Comparison of ENCODE assay signal across 1 cellular context in the genomic region with DNA sequence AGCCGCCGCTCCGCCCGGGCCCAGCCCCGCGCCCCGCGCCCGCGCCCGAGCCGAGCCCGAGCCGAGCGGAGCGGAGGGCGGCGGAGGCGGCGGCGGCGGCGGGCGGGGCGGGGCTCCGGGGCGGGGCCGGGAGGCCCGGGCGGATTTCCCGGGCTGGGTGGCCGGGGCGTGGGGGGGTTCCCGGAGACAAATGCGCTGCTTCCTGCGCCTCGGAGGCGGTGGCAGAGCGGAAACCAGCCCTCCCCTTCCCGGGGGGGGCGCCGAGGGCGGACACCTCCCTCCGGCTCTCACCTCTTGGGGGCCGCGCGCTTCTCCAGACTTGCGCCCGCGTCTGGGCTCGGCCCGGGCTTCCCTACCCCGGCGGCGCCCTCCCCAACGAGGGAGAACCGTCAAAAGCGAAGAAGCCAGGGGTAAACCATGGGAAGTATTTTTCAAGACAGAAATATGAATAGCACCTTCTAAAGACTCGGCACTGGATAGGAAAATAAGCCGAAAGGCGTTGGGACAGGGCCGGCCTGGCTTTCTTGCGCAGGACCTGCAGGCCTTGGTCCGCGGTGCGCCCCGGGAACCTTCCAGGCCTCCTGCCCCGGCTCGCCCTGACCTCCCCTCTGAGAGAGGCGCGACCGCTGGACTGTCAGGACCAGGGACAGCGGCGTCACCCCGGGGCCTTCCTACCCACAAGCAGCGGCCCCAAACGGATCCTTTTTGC.
TF ChIP-seq lines count a peak whose summit lies in the region.

Gene MAPK11, minus strand, starts transcription at position 79 of the 709 bp plus-strand sequence. CDS start 88 bp downstream, outside the sequence.

TF ChIP-seq in HepG2, 621 proteins besides CTCF, POLR2A, EP300 and RAD21 (continued from another document and continues in another):
- TF ChIP-seq, protein P1, sequence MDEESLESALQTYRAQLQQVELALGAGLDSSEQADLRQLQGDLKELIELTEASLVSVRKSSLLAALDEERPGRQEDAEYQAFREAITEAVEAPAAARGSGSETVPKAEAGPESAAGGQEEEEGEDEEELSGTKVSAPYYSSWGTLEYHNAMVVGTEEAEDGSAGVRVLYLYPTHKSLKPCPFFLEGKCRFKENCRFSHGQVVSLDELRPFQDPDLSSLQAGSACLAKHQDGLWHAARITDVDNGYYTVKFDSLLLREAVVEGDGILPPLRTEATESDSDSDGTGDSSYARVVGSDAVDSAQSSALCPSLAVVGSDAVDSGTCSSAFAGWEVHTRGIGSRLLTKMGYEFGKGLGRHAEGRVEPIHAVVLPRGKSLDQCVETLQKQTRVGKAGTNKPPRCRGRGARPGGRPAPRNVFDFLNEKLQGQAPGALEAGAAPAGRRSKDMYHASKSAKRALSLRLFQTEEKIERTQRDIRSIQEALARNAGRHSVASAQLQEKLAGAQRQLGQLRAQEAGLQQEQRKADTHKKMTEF (CRISPR knock-in tag; IDR thresholded peaks at IDR 0.05) = peak; percentile 66; the same call in 1 of the 2 replicates
- peak; percentile 95 for TF ChIP-seq TSC22D2 (CRISPR knock-in tag; IDR thresholded peaks at IDR 0.05; ENCODE audit: borderline replicate concordance)
- TF ChIP-seq ZSCAN31 (CRISPR knock-in tag; IDR thresholded peaks at IDR 0.05; ENCODE audit: low read depth) = peak; percentile 1; the same call in 1 of the 2 replicates
- peak; percentile 90 for TF ChIP-seq SRY (CRISPR knock-in tag; IDR thresholded peaks at IDR 0.05)
- no peak for TF ChIP-seq ADNP (CRISPR knock-in tag; IDR thresholded peaks at IDR 0.05)
- TF ChIP-seq CHD2 (IDR thresholded peaks at IDR 0.05; ENCODE audit: low read depth, low read length) = no peak
- peak; percentile 46; the same call in 1 of the 2 replicates for TF ChIP-seq SNAPC2 (CRISPR knock-in tag; IDR thresholded peaks at IDR 0.05)
- TF ChIP-seq NFKBIZ (CRISPR knock-in tag; IDR thresholded peaks at IDR 0.05) = peak; percentile 87
- peak; percentile 84 for TF ChIP-seq ZNF20 (CRISPR knock-in tag; IDR thresholded peaks at IDR 0.05)
- TF ChIP-seq KAT7 (CRISPR knock-in tag; IDR thresholded peaks at IDR 0.05; ENCODE audit: borderline replicate concordance) = no peak
- TF ChIP-seq ZNF44 (CRISPR knock-in tag; IDR thresholded peaks at IDR 0.05) = peak; percentile 65; the same call in 1 of the 2 replicates
- TF ChIP-seq ZSCAN21 (CRISPR knock-in tag; IDR thresholded peaks at IDR 0.05; ENCODE audit: borderline replicate concordance) = peak; percentile 76
- TF ChIP-seq, protein P2, sequence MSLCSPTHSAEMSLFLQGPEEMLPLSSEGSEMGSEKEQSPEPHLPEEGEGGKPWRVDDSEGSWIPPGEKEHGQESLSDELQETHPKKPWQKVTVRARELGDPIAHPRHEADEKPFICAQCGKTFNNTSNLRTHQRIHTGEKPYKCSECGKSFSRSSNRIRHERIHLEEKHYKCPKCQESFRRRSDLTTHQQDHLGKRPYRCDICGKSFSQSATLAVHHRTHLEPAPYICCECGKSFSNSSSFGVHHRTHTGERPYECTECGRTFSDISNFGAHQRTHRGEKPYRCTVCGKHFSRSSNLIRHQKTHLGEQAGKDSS (CRISPR knock-in tag; IDR thresholded peaks at IDR 0.05; ENCODE audit: borderline replicate concordance, low read depth) = peak; percentile 56; the same call in 1 of the 2 replicates
- TF ChIP-seq NFE2L2 (IDR thresholded peaks at IDR 0.05; ENCODE audit: low read length) = no peak
- TF ChIP-seq IRF2 (CRISPR knock-in tag; IDR thresholded peaks at IDR 0.05) = peak; percentile 81
- peak; percentile 64; the same call in 1 of the 2 replicates for TF ChIP-seq PRDM15 (CRISPR knock-in tag; IDR thresholded peaks at IDR 0.05)
- peak; percentile 86 for TF ChIP-seq SALL1 (CRISPR knock-in tag; IDR thresholded peaks at IDR 0.05)
- TF ChIP-seq ZKSCAN1 (IDR thresholded peaks at IDR 0.05; ENCODE audit: low read length) = no peak
- TF ChIP-seq ZNF251 (CRISPR knock-in tag; IDR thresholded peaks at IDR 0.05) = no peak
- no peak for TF ChIP-seq ZNF784 (CRISPR knock-in tag; IDR thresholded peaks at IDR 0.05; ENCODE audit: borderline replicate concordance)
- TF ChIP-seq ZBTB21 (CRISPR knock-in tag; IDR thresholded peaks at IDR 0.05) = peak; percentile 30; the same call in 1 of the 2 replicates
- TF ChIP-seq ZNF564 (CRISPR knock-in tag; IDR thresholded peaks at IDR 0.05) = 0 out of 2 replicates have a peak, but pooled peaks have one; percentile 54
- no peak for TF ChIP-seq ZNF205 (CRISPR knock-in tag; IDR thresholded peaks at IDR 0.05)
- TF ChIP-seq NFIC (IDR thresholded peaks at IDR 0.05; ENCODE audit: low read length) = no peak
- 0 out of 2 replicates have a peak, but pooled peaks have one; percentile 36 for TF ChIP-seq SPEN (CRISPR knock-in tag; IDR thresholded peaks at IDR 0.05; ENCODE audit: low read depth)
- TF ChIP-seq RAD51 (IDR thresholded peaks at IDR 0.05; ENCODE audit: borderline replicate concordance) = no peak
- TF ChIP-seq, protein P3, sequence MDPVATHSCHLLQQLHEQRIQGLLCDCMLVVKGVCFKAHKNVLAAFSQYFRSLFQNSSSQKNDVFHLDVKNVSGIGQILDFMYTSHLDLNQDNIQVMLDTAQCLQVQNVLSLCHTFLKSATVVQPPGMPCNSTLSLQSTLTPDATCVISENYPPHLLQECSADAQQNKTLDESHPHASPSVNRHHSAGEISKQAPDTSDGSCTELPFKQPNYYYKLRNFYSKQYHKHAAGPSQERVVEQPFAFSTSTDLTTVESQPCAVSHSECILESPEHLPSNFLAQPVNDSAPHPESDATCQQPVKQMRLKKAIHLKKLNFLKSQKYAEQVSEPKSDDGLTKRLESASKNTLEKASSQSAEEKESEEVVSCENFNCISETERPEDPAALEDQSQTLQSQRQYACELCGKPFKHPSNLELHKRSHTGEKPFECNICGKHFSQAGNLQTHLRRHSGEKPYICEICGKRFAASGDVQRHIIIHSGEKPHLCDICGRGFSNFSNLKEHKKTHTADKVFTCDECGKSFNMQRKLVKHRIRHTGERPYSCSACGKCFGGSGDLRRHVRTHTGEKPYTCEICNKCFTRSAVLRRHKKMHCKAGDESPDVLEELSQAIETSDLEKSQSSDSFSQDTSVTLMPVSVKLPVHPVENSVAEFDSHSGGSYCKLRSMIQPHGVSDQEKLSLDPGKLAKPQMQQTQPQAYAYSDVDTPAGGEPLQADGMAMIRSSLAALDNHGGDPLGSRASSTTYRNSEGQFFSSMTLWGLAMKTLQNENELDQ (CRISPR knock-in tag; IDR thresholded peaks at IDR 0.05; ENCODE audit: borderline replicate concordance) = peak; percentile 75; the same call in 1 of the 2 replicates
- no peak; the same call in 1 of the 2 replicates for TF ChIP-seq NAIF1 (CRISPR knock-in tag; IDR thresholded peaks at IDR 0.05; ENCODE audit: borderline replicate concordance)
- TF ChIP-seq ZNF207 (IDR thresholded peaks at IDR 0.05; ENCODE audit: borderline replicate concordance) = no peak
- peak; percentile 35; the same call in 1 of the 2 replicates for TF ChIP-seq MYC (CRISPR knock-in tag; IDR thresholded peaks at IDR 0.05; ENCODE audit: borderline replicate concordance)
- TF ChIP-seq ZNF710 (CRISPR knock-in tag; IDR thresholded peaks at IDR 0.05; ENCODE audit: borderline replicate concordance) = 0 out of 2 replicates have a peak, but pooled peaks have one; percentile 60
- TF ChIP-seq, protein P4, sequence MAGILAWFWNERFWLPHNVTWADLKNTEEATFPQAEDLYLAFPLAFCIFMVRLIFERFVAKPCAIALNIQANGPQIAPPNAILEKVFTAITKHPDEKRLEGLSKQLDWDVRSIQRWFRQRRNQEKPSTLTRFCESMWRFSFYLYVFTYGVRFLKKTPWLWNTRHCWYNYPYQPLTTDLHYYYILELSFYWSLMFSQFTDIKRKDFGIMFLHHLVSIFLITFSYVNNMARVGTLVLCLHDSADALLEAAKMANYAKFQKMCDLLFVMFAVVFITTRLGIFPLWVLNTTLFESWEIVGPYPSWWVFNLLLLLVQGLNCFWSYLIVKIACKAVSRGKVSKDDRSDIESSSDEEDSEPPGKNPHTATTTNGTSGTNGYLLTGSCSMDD (CRISPR knock-in tag; IDR thresholded peaks at IDR 0.05) = no peak
- peak; percentile 63; the same call in 1 of the 2 replicates for TF ChIP-seq ZNF503 (CRISPR knock-in tag; IDR thresholded peaks at IDR 0.05)
- 0 out of 2 replicates have a peak, but pooled peaks have one; percentile 68 for TF ChIP-seq ARID2 (CRISPR knock-in tag; IDR thresholded peaks at IDR 0.05; ENCODE audit: borderline replicate concordance)
- TF ChIP-seq ZNF431 (CRISPR knock-in tag; IDR thresholded peaks at IDR 0.05; ENCODE audit: borderline replicate concordance, low read depth) = peak; percentile 84; the same call in 1 of the 2 replicates
- TF ChIP-seq PAX8 (CRISPR knock-in tag; IDR thresholded peaks at IDR 0.05; ENCODE audit: borderline replicate concordance) = peak; percentile 41; the same call in 1 of the 2 replicates
- TF ChIP-seq DBP (CRISPR knock-in tag; IDR thresholded peaks at IDR 0.05; ENCODE audit: not compliant biosample characterization) = peak; percentile 75
